25 cellular contexts compared by ENCODE assay signal in genomic region chr11:126886636-126887035, GRCh38.
"Had no signal": no experiment of that assay in that cellular context is flagged by ENCODE, and none has a peak within 500 bp of the region (broad histone marks: within the 10 kb centered on the region; RNA-seq: fewer than 3 reads in every experiment).

No MANE protein-coding gene starts in this region.

- H3K4me1 ChIP-seq: colonic mucosa, gastrocnemius medialis, left lung, parathyroid adenoma, prostate gland, testis had no signal

- H3K27ac ChIP-seq: colonic mucosa, esophagus muscularis mucosa, gastrocnemius medialis, heart left ventricle, hepatocyte, left lung, neural progenitor cell, parathyroid adenoma, prostate gland, sigmoid colon, skin epidermis, spleen, testis, tibial nerve, upper lobe of left lung had no signal

- H3K79me2 ChIP-seq: hepatocyte, parathyroid adenoma had no signal

- H3K4me2 ChIP-seq: hepatocyte, neural progenitor cell had no signal

- H3K4me3 ChIP-seq: colonic mucosa, esophagus muscularis mucosa, gastrocnemius medialis, heart left ventricle, hepatocyte, left lung, mucosa of descending colon, neural progenitor cell, prostate gland, sigmoid colon, skin epidermis, spleen, testis, tibial nerve, upper lobe of left lung had no signal

- H3K27me3 ChIP-seq: colonic mucosa, gastrocnemius medialis, heart left ventricle, hepatocyte, left lung, neural progenitor cell, sigmoid colon, spleen, testis, tibial nerve, upper lobe of left lung had no signal

- H3K9ac ChIP-seq: neural progenitor cell, parathyroid adenoma had no signal

- H2AFZ ChIP-seq: hepatocyte, neural progenitor cell, parathyroid adenoma had no signal

- DNase-seq: colonic mucosa; effector CD8-positive, alpha-beta T cell; endodermal cell; gastrocnemius medialis; heart left ventricle; left cardiac atrium; left lung; mesenchymal stem cell; mucosa of descending colon; naive thymus-derived CD4-positive, alpha-beta T cell; right cardiac atrium; sigmoid colon; spleen; stimulated activated CD4-positive, alpha-beta T cell treated with anti-CD3 and anti-CD28 coated beads, Interleukin-4, amount 100 ng/mL, for 4 hours; stimulated activated naive CD8-positive, alpha-beta T cell treated with anti-CD3 and anti-CD28 coated beads, Interleukin-15, Interleukin-2, amounts not matched to agents 100 U/mL and 50 U/mL, for 24 hours; substantia nigra; testis; upper lobe of left lung had no signal

- H3K36me3 ChIP-seq: colonic mucosa, esophagus muscularis mucosa, gastrocnemius medialis, heart left ventricle, left lung, neural progenitor cell, prostate gland, sigmoid colon, spleen, tibial nerve, upper lobe of left lung had no signal

- H3K9me3 ChIP-seq: colonic mucosa, esophagus muscularis mucosa, gastrocnemius medialis, heart left ventricle, left lung, mucosa of descending colon, prostate gland, sigmoid colon, spleen, testis, tibial nerve, upper lobe of left lung had no signal
